In genomic region chr3:81743096-81744025, GRCh38 we compare ENCODE assay signal across 1 cellular context.
TF ChIP-seq lines count a peak whose summit lies in the region.

No MANE protein-coding gene starts in this region.

TF ChIP-seq in K562, 482 proteins besides CTCF, POLR2A, EP300 and RAD21 (continued from another document and continues in another):
- TF ChIP-seq, protein P1, sequence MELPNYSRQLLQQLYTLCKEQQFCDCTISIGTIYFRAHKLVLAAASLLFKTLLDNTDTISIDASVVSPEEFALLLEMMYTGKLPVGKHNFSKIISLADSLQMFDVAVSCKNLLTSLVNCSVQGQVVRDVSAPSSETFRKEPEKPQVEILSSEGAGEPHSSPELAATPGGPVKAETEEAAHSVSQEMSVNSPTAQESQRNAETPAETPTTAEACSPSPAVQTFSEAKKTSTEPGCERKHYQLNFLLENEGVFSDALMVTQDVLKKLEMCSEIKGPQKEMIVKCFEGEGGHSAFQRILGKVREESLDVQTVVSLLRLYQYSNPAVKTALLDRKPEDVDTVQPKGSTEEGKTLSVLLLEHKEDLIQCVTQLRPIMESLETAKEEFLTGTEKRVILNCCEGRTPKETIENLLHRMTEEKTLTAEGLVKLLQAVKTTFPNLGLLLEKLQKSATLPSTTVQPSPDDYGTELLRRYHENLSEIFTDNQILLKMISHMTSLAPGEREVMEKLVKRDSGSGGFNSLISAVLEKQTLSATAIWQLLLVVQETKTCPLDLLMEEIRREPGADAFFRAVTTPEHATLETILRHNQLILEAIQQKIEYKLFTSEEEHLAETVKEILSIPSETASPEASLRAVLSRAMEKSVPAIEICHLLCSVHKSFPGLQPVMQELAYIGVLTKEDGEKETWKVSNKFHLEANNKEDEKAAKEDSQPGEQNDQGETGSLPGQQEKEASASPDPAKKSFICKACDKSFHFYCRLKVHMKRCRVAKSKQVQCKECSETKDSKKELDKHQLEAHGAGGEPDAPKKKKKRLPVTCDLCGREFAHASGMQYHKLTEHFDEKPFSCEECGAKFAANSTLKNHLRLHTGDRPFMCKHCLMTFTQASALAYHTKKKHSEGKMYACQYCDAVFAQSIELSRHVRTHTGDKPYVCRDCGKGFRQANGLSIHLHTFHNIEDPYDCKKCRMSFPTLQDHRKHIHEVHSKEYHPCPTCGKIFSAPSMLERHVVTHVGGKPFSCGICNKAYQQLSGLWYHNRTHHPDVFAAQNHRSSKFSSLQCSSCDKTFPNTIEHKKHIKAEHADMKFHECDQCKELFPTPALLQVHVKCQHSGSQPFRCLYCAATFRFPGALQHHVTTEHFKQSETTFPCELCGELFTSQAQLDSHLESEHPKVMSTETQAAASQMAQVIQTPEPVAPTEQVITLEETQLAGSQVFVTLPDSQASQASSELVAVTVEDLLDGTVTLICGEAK (IDR thresholded peaks at IDR 0.05) = no peak
- TF ChIP-seq, protein P1 (CRISPR knock-in tag; IDR thresholded peaks at IDR 0.05) = no peak
- TF ChIP-seq, protein P2, sequence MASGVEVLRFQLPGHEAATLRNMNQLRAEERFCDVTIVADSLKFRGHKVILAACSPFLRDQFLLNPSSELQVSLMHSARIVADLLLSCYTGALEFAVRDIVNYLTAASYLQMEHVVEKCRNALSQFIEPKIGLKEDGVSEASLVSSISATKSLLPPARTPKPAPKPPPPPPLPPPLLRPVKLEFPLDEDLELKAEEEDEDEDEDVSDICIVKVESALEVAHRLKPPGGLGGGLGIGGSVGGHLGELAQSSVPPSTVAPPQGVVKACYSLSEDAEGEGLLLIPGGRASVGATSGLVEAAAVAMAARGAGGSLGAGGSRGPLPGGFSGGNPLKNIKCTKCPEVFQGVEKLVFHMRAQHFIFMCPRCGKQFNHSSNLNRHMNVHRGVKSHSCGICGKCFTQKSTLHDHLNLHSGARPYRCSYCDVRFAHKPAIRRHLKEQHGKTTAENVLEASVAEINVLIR (CRISPR knock-in tag; IDR thresholded peaks at IDR 0.05) = no peak
- TF ChIP-seq ZNF551 (CRISPR knock-in tag; IDR thresholded peaks at IDR 0.05) = no peak
- TF ChIP-seq MTA2 (IDR thresholded peaks at IDR 0.05; ENCODE audit: low read depth) = peak; percentile 38
- TF ChIP-seq GTF2A2 (tag; IDR thresholded peaks at IDR 0.05) = no peak
- TF ChIP-seq NR3C1 (CRISPR knock-in tag; IDR thresholded peaks at IDR 0.05) = no peak
- TF ChIP-seq LARP7 (IDR thresholded peaks at IDR 0.05) = no peak
- no peak for TF ChIP-seq ETS2 (tag; IDR thresholded peaks at IDR 0.05; ENCODE audit: borderline replicate concordance, poor library complexity, severe bottlenecking)
- no peak for TF ChIP-seq ZNF347 (CRISPR knock-in tag; IDR thresholded peaks at IDR 0.05; ENCODE audit: low read depth)
- no peak for TF ChIP-seq MEF2A (IDR thresholded peaks at IDR 0.05; ENCODE audit: control insufficient read depth, low read depth, low read length)
- no peak for TF ChIP-seq MIER1 (IDR thresholded peaks at IDR 0.05; ENCODE audit: low read depth)
- TF ChIP-seq YY1 (IDR thresholded peaks at IDR 0.05; ENCODE audit: borderline replicate concordance in 1 of 3, control insufficient read depth in 1 of 3, extremely low read depth in 1 of 3, insufficient read depth in 3 of 3, insufficient read length in 1 of 3, insufficient replicate concordance in 2 of 3, low read depth in 1 of 3, low read length in 2 of 3) = no peak
- no peak for TF ChIP-seq POLR2AphosphoS2 (IDR thresholded peaks at IDR 0.05; ENCODE audit: low read length)
- TF ChIP-seq CBX5 (IDR thresholded peaks at IDR 0.05; ENCODE audit: borderline replicate concordance, low read depth) = no peak
- no peak for TF ChIP-seq ZNF830 (CRISPR knock-in tag; IDR thresholded peaks at IDR 0.05)
- TF ChIP-seq ZNF518B (CRISPR knock-in tag; IDR thresholded peaks at IDR 0.05) = no peak
- TF ChIP-seq BMI1 (IDR thresholded peaks at IDR 0.05; ENCODE audit: low read length) = no peak
- no peak for TF ChIP-seq TEAD1 (CRISPR knock-in tag; IDR thresholded peaks at IDR 0.05)
- TF ChIP-seq C11orf30 (IDR thresholded peaks at IDR 0.05; ENCODE audit: low read depth) = peak; percentile 95
- no peak for TF ChIP-seq PHF21A (IDR thresholded peaks at IDR 0.05; ENCODE audit: borderline replicate concordance, low read depth)
- peak; percentile 91 for TF ChIP-seq ARID1B (IDR thresholded peaks at IDR 0.05)
- no peak for TF ChIP-seq MECOM (CRISPR knock-in tag; IDR thresholded peaks at IDR 0.05)
- TF ChIP-seq ZNF143 (CRISPR knock-in tag; IDR thresholded peaks at IDR 0.05) = no peak
- TF ChIP-seq MEIS2 (IDR thresholded peaks at IDR 0.05; ENCODE audit: partially characterized antibody) = peak; percentile 83
- no peak for TF ChIP-seq PRMT5 (CRISPR knock-in tag; IDR thresholded peaks at IDR 0.05)
- no peak for TF ChIP-seq RBBP5 (IDR thresholded peaks at IDR 0.05; ENCODE audit: borderline replicate concordance, insufficient read depth, low read length, poor library complexity, severe bottlenecking)
- TF ChIP-seq HDAC1 (IDR thresholded peaks at IDR 0.05) = peak in 1 of 2 experiments; percentile 82; a peak in 2 of 4 replicates
- peak; percentile 74; the same call in 1 of the 2 replicates for TF ChIP-seq MAFK (IDR thresholded peaks at IDR 0.05; ENCODE audit: low read length)
- peak in 1 of 2 experiments; percentile 99; a peak in 2 of 4 replicates for TF ChIP-seq ZNF318 (IDR thresholded peaks at IDR 0.05; ENCODE audit: borderline replicate concordance in 1 of 2, low read depth in 1 of 2)
- TF ChIP-seq PHB2 (IDR thresholded peaks at IDR 0.05; ENCODE audit: low read depth) = no peak
- TF ChIP-seq MCM2 (IDR thresholded peaks at IDR 0.05; ENCODE audit: low read depth) = no peak
- TF ChIP-seq ZNF408 (CRISPR knock-in tag; IDR thresholded peaks at IDR 0.05; ENCODE audit: low read depth) = no peak
- no peak for TF ChIP-seq ZNF586 (CRISPR knock-in tag; conservative IDR thresholded peaks at IDR 0.05)
- TF ChIP-seq TCF3 (CRISPR knock-in tag; IDR thresholded peaks at IDR 0.05) = peak; percentile 61
- TF ChIP-seq MEF2D (tag; conservative IDR thresholded peaks at IDR 0.05; ENCODE audit: low read depth) = no peak; the same call in 1 of the 2 replicates
- TF ChIP-seq ZNF24 (IDR thresholded peaks at IDR 0.05) = peak; percentile 27; the same call in 1 of the 2 replicates
- no peak for TF ChIP-seq ZNF280B (CRISPR knock-in tag; IDR thresholded peaks at IDR 0.05)
- TF ChIP-seq ZNF263 (CRISPR knock-in tag; IDR thresholded peaks at IDR 0.05; ENCODE audit: borderline replicate concordance) = no peak
- no peak for TF ChIP-seq NFATC3 (IDR thresholded peaks at IDR 0.05)
- TF ChIP-seq TAL1 (IDR thresholded peaks at IDR 0.05) = peak; percentile 56
- TF ChIP-seq POLR2B (IDR thresholded peaks at IDR 0.05; ENCODE audit: low read depth, partially characterized antibody) = no peak
